Comparison of ENCODE assay signal across 22 cellular contexts in the genomic region with DNA sequence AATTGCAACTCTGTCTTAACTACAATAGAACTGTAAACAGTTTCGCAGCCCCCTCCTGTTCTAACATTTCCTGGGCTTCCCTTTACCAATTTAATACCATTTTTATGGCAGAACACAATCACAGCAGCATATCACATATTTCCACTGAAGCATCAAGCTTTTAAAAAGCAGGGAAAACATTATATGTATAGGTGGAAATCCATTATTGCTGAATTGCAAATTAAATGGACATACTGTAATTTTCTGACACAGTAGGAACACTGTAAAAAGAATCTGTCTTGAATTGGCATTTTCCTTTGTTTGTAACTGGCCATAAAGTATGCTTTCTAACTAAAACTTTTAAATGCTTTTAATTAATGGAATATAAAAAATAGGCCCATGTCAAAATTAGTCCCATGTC.
DNase-seq lines count a peak whose midpoint lies in the region; ATAC-seq, FAIRE-seq and TF ChIP-seq lines count a peak whose summit lies in the region.
"Had no signal": no experiment of that assay in that cellular context is flagged by ENCODE, and none has a peak within 500 bp of the region (broad histone marks: within the 10 kb centered on the region; RNA-seq: fewer than 3 reads in every experiment).

No MANE protein-coding gene starts in this region.

- CTCF ChIA-PET in A549 (lab: Yijun Ruan, JAX) (no interaction called here), A673 (lab: Charles Lee) (no interaction called here)

- POLR2A ChIA-PET in A549 (lab: Yijun Ruan, JAX), result no interaction called here
- POLR2A ChIA-PET in A673 (lab: Charles Lee; ENCODE audit: low non-redundant PET), result no interaction called here

- DNase-seq in A549 (ENCODE audit: low read depth in 1 of 2, low spot score in 1 of 2) (no peak), A673 (ENCODE audit: low spot score) (peak; percentile 11), NCI-H69 (lab: John Stamatoyannopoulos, UW) (peak; percentile 7), NCI-H82 treated with DMSO at 0.1 percent for 48 hours (lab: John Stamatoyannopoulos, UW; ENCODE audit: unreplicated experiment) (no peak)
- no peak for DNase-seq in activated effector memory CD4-positive, alpha-beta T cell treated with Interleukin-2 at 50 U/mL for 16 hours
- DNase-seq in stimulated activated naive CD8-positive, alpha-beta T cell treated with anti-CD3 and anti-CD28 coated beads, Interleukin-15, Interleukin-2, amounts not matched to agents 100 U/mL and 50 U/mL, for 24 hours, result no peak
- DNase-seq: ACHN; AML-193; BE2C; CD4-positive, alpha-beta T cell; CD8-positive, alpha-beta memory T cell; DMS 273 treated with DMSO at 0.1 percent for 48 hours; DMS79; EL; GDM1; GM23248; H9 had no signal

- H3K36me3 ChIP-seq in A673 (ENCODE audit: insufficient read depth, low read length, poor library complexity, severe bottlenecking), result no peaks in the 10 kb centered on the region
- H3K36me3 ChIP-seq: BE2C; BLaER1 treated with 17β-estradiol and CSF1 and Interleukin-3, amounts not matched to agents 10 nM and 100 nM had no signal

- H3K27me3 ChIP-seq in A673 (replicated peaks; ENCODE audit: insufficient read depth, low read depth, low read length, poor library complexity), result no peaks in the 10 kb centered on the region
- H3K27me3 ChIP-seq: BE2C; BLaER1 treated with 17β-estradiol and CSF1 and Interleukin-3, amounts not matched to agents 10 nM and 100 nM had no signal

- ATAC-seq in A549, result no peak
- ATAC-seq in stimulated activated naive CD8-positive, alpha-beta T cell treated with anti-CD3 and anti-CD28 coated beads, Interleukin-15, Interleukin-2, amounts not matched to agents 100 U/mL and 50 U/mL, for 24 hours, result no peak
- ATAC-seq: GM12878, HCT116 had no signal

- no TSS peak for BruUV-seq in A673 (replicated peaks; lab: Mats Ljungman, UMichigan)

- no peak for TF ChIP-seq POLR2A in A549 (IDR thresholded peaks at IDR 0.05; ENCODE audit: low read length)

- no peak overlapping the region for H3K4me3 ChIP-seq in A549
- H3K4me3 ChIP-seq in A673 (ENCODE audit: low read depth, low read length, poor library complexity, severe bottlenecking), result no peak overlapping the region
- H3K4me3 ChIP-seq: BLaER1 treated with 17β-estradiol and CSF1 and Interleukin-3, amounts not matched to agents 10 nM and 100 nM; GM12878; GM23248 had no signal

- intact Hi-C loops in A673 (cut with micrococcal nuclease; ENCODE audit: unreplicated experiment), result no loop called here

- H3K27ac ChIP-seq in A549 (no peak overlapping the region), A673 (ENCODE audit: low read depth, low read length, poor library complexity, severe bottlenecking) (no peak overlapping the region)
- H3K27ac ChIP-seq: BLaER1 treated with 17β-estradiol and CSF1 and Interleukin-3, amounts not matched to agents 10 nM and 100 nM; GM23248 had no signal

- no peak overlapping the region for H3K4me2 ChIP-seq in A549
- H3K4me2 ChIP-seq: BLaER1 treated with 17β-estradiol and CSF1 and Interleukin-3, amounts not matched to agents 10 nM and 100 nM had no signal

- TF ChIP-seq CTCF in A549 (IDR thresholded peaks at IDR 0.05) (no peak), A673 (conservative IDR thresholded peaks at IDR 0.05; ENCODE audit: low read depth, low read length) (no peak)

- H3K4me1 ChIP-seq in A549 (no peaks in the 10 kb centered on the region), A673 (ENCODE audit: insufficient read depth, low read length, poor library complexity, severe bottlenecking) (no peaks in the 10 kb centered on the region)
- H3K4me1 ChIP-seq: BE2C; BLaER1 treated with 17β-estradiol and CSF1 and Interleukin-3, amounts not matched to agents 10 nM and 100 nM had no signal

- H3K9me3 ChIP-seq in A549, result no peaks in the 10 kb centered on the region
- peaks cover 12% of the 10 kb centered on the region for H3K9me3 ChIP-seq in A673 (ENCODE audit: low read depth, low read length, poor library complexity, severe bottlenecking)
- H3K9me3 ChIP-seq: BE2C had no signal

- FAIRE-seq in A549 (lab: Jason Lieb, UNC), result no peak
- FAIRE-seq: D721Med, GM12878, GM19239 had no signal

- TF ChIP-seq RAD21 in A549 (conservative IDR thresholded peaks at IDR 0.05 in 1 of 2, IDR thresholded peaks at IDR 0.05 in 1 of 2), result no peak

- WGBS in A549 (ENCODE audit: missing lambda C conversion rate), result 36% methylated on average over 1 of the region's 1 CpG

- no peak for TF ChIP-seq EP300 in A549 (IDR thresholded peaks at IDR 0.05)

TF ChIP-seq in A549, 52 proteins besides CTCF, POLR2A, EP300 and RAD21:
- TF ChIP-seq TP53 (CRISPR knock-in tag; IDR thresholded peaks at IDR 0.05) (no peak), JUN (IDR thresholded peaks at IDR 0.05) (no peak), MAFK (IDR thresholded peaks at IDR 0.05; ENCODE audit: partially characterized antibody) (peak; percentile 43)

Comparison
In these comparisons a context has a peak if more than half of its experiments do, and no peak if none do; other contexts are left out.
1. DNase-seq: peak in A673 (single experiment) and NCI-H69 (single experiment); none in A549 (0 of 2), NCI-H82 treated with DMSO at 0.1 percent for 48 hours (single experiment), activated effector memory CD4-positive, alpha-beta T cell treated with Interleukin-2 at 50 U/mL for 16 hours (single experiment) and stimulated activated naive CD8-positive, alpha-beta T cell treated with anti-CD3 and anti-CD28 coated beads, Interleukin-15, Interleukin-2, amounts not matched to agents 100 U/mL and 50 U/mL, for 24 hours (single experiment).